In genomic region chr17:73025041-73025440, GRCh38 we compare ENCODE assay signal across 23 cellular contexts.
"Had no signal": no experiment of that assay in that cellular context is flagged by ENCODE, and none has a peak within 500 bp of the region (broad histone marks: within the 10 kb centered on the region; RNA-seq: fewer than 3 reads in every experiment).

No MANE protein-coding gene starts in this region.

- H3K4me1 Mint-ChIP-seq: activated B cell treated with CpG ODN at 0.5 μM for 24 hours; activated CD4-positive, alpha-beta T cell treated with anti-CD3 and anti-CD28 coated beads, Interleukin-2, amount 10 ng/mL, durations not matched to agents 24 days and 14 days; activated CD8-positive, alpha-beta memory T cell treated with anti-CD3 and anti-CD28 coated beads, Interleukin-2, amount 10 ng/mL, durations not matched to agents 7 days and 5 days; activated naive CD4-positive, alpha-beta T cell treated with anti-CD3 and anti-CD28 coated beads, Interleukin-2, amount 50 U/mL, for 24 hours; T-helper 17 cell had no signal

- H3K9me3 Mint-ChIP-seq: activated B cell treated with CpG ODN at 0.5 μM for 24 hours had no signal

- H3K4me3 Mint-ChIP-seq: activated B cell treated with CpG ODN at 0.5 μM for 24 hours; activated CD4-positive, alpha-beta T cell treated with anti-CD3 and anti-CD28 coated beads, Interleukin-2, amount 10 ng/mL, durations not matched to agents 24 days and 14 days; activated CD8-positive, alpha-beta memory T cell treated with anti-CD3 and anti-CD28 coated beads, Interleukin-2, amount 10 ng/mL, durations not matched to agents 7 days and 5 days; activated naive CD4-positive, alpha-beta T cell treated with anti-CD3 and anti-CD28 coated beads, Interleukin-2, amount 50 U/mL, for 24 hours; activated T-cell treated with anti-CD3 and anti-CD28 coated beads, Interleukin-2, amount 50 U/mL, for 24 hours; activated T-helper 1 cell treated with anti-CD3 and anti-CD28 coated beads, Interleukin-12 subunit alpha, Interleukin-12 subunit beta, Interleukin-2, Interleukin-4 antibody, amounts not matched to agents 30 ng/mL and 10 ng/mL and 1 ng/mL, durations not matched to agents 14 hours and 24 hours and 36 hours; T-helper 17 cell had no signal

- H3K27me3 Mint-ChIP-seq: activated B cell treated with CpG ODN at 0.5 μM for 24 hours; activated CD4-positive, alpha-beta T cell treated with anti-CD3 and anti-CD28 coated beads, Interleukin-2, amount 10 ng/mL, durations not matched to agents 24 days and 14 days; activated CD8-positive, alpha-beta memory T cell treated with anti-CD3 and anti-CD28 coated beads, Interleukin-2, amount 10 ng/mL, durations not matched to agents 7 days and 5 days; activated naive CD4-positive, alpha-beta T cell treated with anti-CD3 and anti-CD28 coated beads, Interleukin-2, amount 50 U/mL, for 24 hours; activated T-cell treated with anti-CD3 and anti-CD28 coated beads, Interleukin-2, amount 50 U/mL, for 24 hours; T-helper 17 cell had no signal

- ATAC-seq: activated CD8-positive, alpha-beta memory T cell treated with anti-CD3 and anti-CD28 coated beads, Interleukin-2, amount 10 ng/mL, durations not matched to agents 7 days and 5 days; T-helper 17 cell had no signal

- DNase-seq: activated B cell treated with CpG ODN at 0.5 μM for 24 hours; activated CD4-positive, alpha-beta T cell treated with anti-CD3 and anti-CD28 coated beads for 1 hour; activated CD4-positive, alpha-beta T cell treated with anti-CD3 and anti-CD28 coated beads, Interleukin-2, amount 10 ng/mL, durations not matched to agents 24 days and 14 days; activated CD4-positive, alpha-beta T cell treated with anti-CD3 and anti-CD28 coated beads, Interleukin-2, amount 50 U/mL, for 48 hours; activated CD8-positive, alpha-beta memory T cell treated with anti-CD3 and anti-CD28 coated beads, Interleukin-2, amount 10 ng/mL, durations not matched to agents 7 days and 5 days; activated effector memory CD4-positive, alpha-beta T cell treated with Interleukin-2 at 50 U/mL for 16 hours; activated naive CD4-positive, alpha-beta T cell; activated T-cell treated with anti-CD3 and anti-CD28 coated beads, Interleukin-2, amount 50 U/mL, for 24 hours; aorta; central memory CD4-positive, alpha-beta T cell; KG1; NCI-H1092; NCI-H1417; NCI-H1930; NCI-H510A treated with DMSO at 0.1 percent for 48 hours; NK-92 treated with Interleukin-12 subunit alpha and Interleukin-12 subunit beta, amount 100 ng/mL, for 24 hours; OCI-M1; SHP77 treated with DMSO at 0.1 percent for 48 hours; T-helper 17 cell; T-helper 9 cell had no signal

- FAIRE-seq: bronchial epithelial cell had no signal

- H3K27ac Mint-ChIP-seq: activated B cell treated with CpG ODN at 0.5 μM for 24 hours; activated CD4-positive, alpha-beta T cell treated with anti-CD3 and anti-CD28 coated beads, Interleukin-2, amount 10 ng/mL, durations not matched to agents 24 days and 14 days; activated CD8-positive, alpha-beta memory T cell treated with anti-CD3 and anti-CD28 coated beads, Interleukin-2, amount 10 ng/mL, durations not matched to agents 7 days and 5 days; activated naive CD4-positive, alpha-beta T cell treated with anti-CD3 and anti-CD28 coated beads, Interleukin-2, amount 50 U/mL, for 24 hours; activated T-cell treated with anti-CD3 and anti-CD28 coated beads, Interleukin-2, amount 50 U/mL, for 24 hours; activated T-helper 1 cell treated with anti-CD3 and anti-CD28 coated beads, Interleukin-12 subunit alpha, Interleukin-12 subunit beta, Interleukin-2, Interleukin-4 antibody, amounts not matched to agents 30 ng/mL and 10 ng/mL and 1 ng/mL, durations not matched to agents 14 hours and 24 hours and 36 hours; T-helper 17 cell had no signal
